In genomic region chr17:57940653-57941329, GRCh38 we compare ENCODE assay signal across 9 cellular contexts. TPM values are rescaled to one million over a fixed set of nuclear protein-coding genes. Genes with fewer than 3 reads are reported as not detected.
DNase-seq lines count a peak whose midpoint lies in the region; ATAC-seq and TF ChIP-seq lines count a peak whose summit lies in the region.
"Had no signal": no experiment of that assay in that cellular context is flagged by ENCODE, and none has a peak within 500 bp of the region (broad histone marks: within the 10 kb centered on the region; RNA-seq: fewer than 3 reads in every experiment).

No MANE protein-coding gene starts in this region.

- H3K9me3 ChIP-seq in RWPE2 (ENCODE audit: severe bottlenecking) (no peaks in the 10 kb centered on the region), uterus (no peaks in the 10 kb centered on the region), H9 (ENCODE audit: control insufficient read depth, low read depth, low read length) (no peaks in the 10 kb centered on the region)

- H3K4me2 ChIP-seq in H9 (ENCODE audit: insufficient read depth, insufficient read length, low read length) = no peak overlapping the region

- H3K9ac ChIP-seq in H9 (ENCODE audit: extremely low read depth, insufficient read length, low read length) = no peak overlapping the region

- H3K27ac ChIP-seq in RWPE2 (ENCODE audit: poor library complexity, severe bottlenecking) (no peak overlapping the region), layer of hippocampus (ENCODE audit: low read depth, low read length) (peak overlapping the region; percentile 86), uterus (peak overlapping the region; percentile 53 to 77), H9 (ENCODE audit: insufficient read length, low read depth, low read length) (no peak overlapping the region)

- no peak overlapping the region for H3K4me3 Mint-ChIP-seq in H9

- H3K18ac ChIP-seq in H9 (ENCODE audit: insufficient read length, low read depth, low read length) = no peak overlapping the region

- no peaks in the 10 kb centered on the region for H3K36me3 ChIP-seq in RWPE2 (ENCODE audit: low read depth)
- no peaks in the 10 kb centered on the region for H3K36me3 ChIP-seq in uterus

- H2BK12ac ChIP-seq in H9 (ENCODE audit: insufficient read length, low read depth, low read length) = no peak overlapping the region

- H3K36me3 Mint-ChIP-seq in H9 (ENCODE audit: insufficient read depth in 1 of 3, low read depth in 3 of 3) = no peaks in the 10 kb centered on the region
- H3K36me3 Mint-ChIP-seq: naive B cell had no signal

- H3K14ac ChIP-seq in H9 (ENCODE audit: insufficient read depth, low read length) = no peak overlapping the region

- H2BK15ac ChIP-seq in H9 (ENCODE audit: low read depth, low read length) = no peak overlapping the region

- no peak for TF ChIP-seq CTCF in RWPE2 (IDR thresholded peaks at IDR 0.05; ENCODE audit: poor library complexity, severe bottlenecking)
- TF ChIP-seq CTCF in uterus (IDR thresholded peaks at IDR 0.05) = no peak
- no peak for TF ChIP-seq CTCF in H9 (conservative IDR thresholded peaks at IDR 0.05)

- DNase-seq in Right ventricle myocardium inferior (ENCODE audit: missing footprints) (no peak), cardiac septum (ENCODE audit: low spot score) (no peak), RWPE2 (ENCODE audit: low spot score) (no peak), uterus (peak; percentile 41 to 62), H9 (no peak), KG1 (lab: John Stamatoyannopoulos, UW) (no peak)
- DNase-seq: naive B cell had no signal

- no peaks in the 10 kb centered on the region for H3K23me2 ChIP-seq in H9 (ENCODE audit: insufficient read length, low read depth, low read length, poor library complexity, severe bottlenecking)

- no peak overlapping the region for H2BK120ac ChIP-seq in H9 (ENCODE audit: low read depth, low read length, poor library complexity, severe bottlenecking)

- H3K27ac Mint-ChIP-seq in H9 = no peak overlapping the region

- ATAC-seq in Right ventricle myocardium inferior (peak; percentile 11), RWPE2 (ENCODE audit: low read depth) (peak; percentile 18; the same call in 2 of the 3 replicates), HG02970 (IDR thresholded peaks at IDR 0.05; ENCODE audit: low FRiP score, unreplicated experiment) (no peak)

- H3T11ph ChIP-seq in H9 (ENCODE audit: low read length) = no peak overlapping the region

- no peak overlapping the region for H3K23ac ChIP-seq in H9 (ENCODE audit: insufficient read length, low read depth, low read length)

- no peaks in the 10 kb centered on the region for H3K79me1 ChIP-seq in H9 (ENCODE audit: insufficient read depth, low read depth, low read length, poor library complexity, severe bottlenecking)

- no peak overlapping the region for H2BK20ac ChIP-seq in H9 (ENCODE audit: low read depth, low read length, poor library complexity, severe bottlenecking)

- H4K8ac ChIP-seq in H9 (replicated peaks; ENCODE audit: insufficient read length, low read depth, low read length) = no peak overlapping the region

- no peaks in the 10 kb centered on the region for H3K79me2 ChIP-seq in H9 (ENCODE audit: insufficient read depth, low read length)

- no peak overlapping the region for H4K91ac ChIP-seq in H9 (ENCODE audit: insufficient read length, low read depth, low read length)

- peaks cover 21 to 22% of the 10 kb centered on the region in 2 experiments for H3K4me1 Mint-ChIP-seq in H9

- H4K5ac ChIP-seq in H9 (ENCODE audit: insufficient read length, low read depth, low read length) = no peak overlapping the region

- H4K20me1 ChIP-seq in H9 (ENCODE audit: control insufficient read depth, insufficient read depth, insufficient read length) = peaks cover 2% of the 10 kb centered on the region

- intact Hi-C loops in Right ventricle myocardium inferior (cut with DNase I) = loop anchor here (2.0 kb wide), 1 partner anchor 42 kb away; no protein-coding TSS in a partner anchor
- intact Hi-C loops in cardiac septum (cut with DNase I) = no loop called here
- intact Hi-C loops in uterus (cut with DNase I; ENCODE audit: low total_unique reads) = no loop called here

- no peak overlapping the region for H2AFZ ChIP-seq in H9 (ENCODE audit: low read length)

- H3K56ac ChIP-seq in H9 (ENCODE audit: insufficient read length, low read depth, low read length) = no peak overlapping the region

- no peak overlapping the region for H2BK5ac ChIP-seq in H9 (ENCODE audit: insufficient read length, low read length)

- no peak for TF ChIP-seq POLR2A in uterus (IDR thresholded peaks at IDR 0.05)

- H3K9me3 Mint-ChIP-seq in H9 = no peaks in the 10 kb centered on the region

- H3K27me3 ChIP-seq in RWPE2 (ENCODE audit: insufficient read depth, poor library complexity, severe bottlenecking) (no peaks in the 10 kb centered on the region), layer of hippocampus (ENCODE audit: control insufficient read depth, insufficient read depth, low read length) (no peaks in the 10 kb centered on the region), uterus (no peaks in the 10 kb centered on the region), H9 (ENCODE audit: insufficient read depth, low read length) (no peaks in the 10 kb centered on the region)

- H3K27me3 Mint-ChIP-seq in H9 (ENCODE audit: low read depth) = no peaks in the 10 kb centered on the region

- H3K4me1 ChIP-seq in RWPE2 (ENCODE audit: insufficient read depth, poor library complexity, severe bottlenecking) (peaks cover 33% of the 10 kb centered on the region), uterus (peaks cover 14 to 28% of the 10 kb centered on the region in 2 donors), H9 (ENCODE audit: insufficient read depth, low read length) (peaks cover 2% of the 10 kb centered on the region; the same call in 1 of the 2 replicates)

- H3K4me3 ChIP-seq in RWPE2 (ENCODE audit: severe bottlenecking) (no peak overlapping the region), uterus (no peak overlapping the region)

- WGBS in H9 (ENCODE audit: extremely low coverage, insufficient read length, low lambda C conversion rate) = no CpG with 5 or more reads among the region's 5 CpGs

- no peak overlapping the region for H2AK5ac ChIP-seq in H9 (ENCODE audit: insufficient read length, low read length)

- no peak overlapping the region for H3K4ac ChIP-seq in H9 (ENCODE audit: low read depth, low read length)

RNA-seq across cellular contexts. Expression of gene CUEDC1, which starts 14.4 kb away (rescaled TPM):
- total RNA-seq in Right ventricle myocardium inferior (49.1 TPM), cardiac septum (46.6 TPM), uterus (10 to 100 TPM in 3 of 4 donors, 1 to 10 TPM in 1; 7.9 to 63.6 (median 18.8) TPM), H9 (2021) (6.5 and 7.3 TPM in 2 replicates)

RNA-seq across cellular contexts. Expression of gene VEZF1, which starts 47.3 kb away (rescaled TPM):
- total RNA-seq in Right ventricle myocardium inferior (74.2 TPM), cardiac septum (55.3 TPM), uterus (100 to 1,000 TPM in 2 of 4 donors, 10 to 100 TPM in 2; 58.8 to 133 (median 110) TPM), H9 (2021) (57.7 and 58.1 TPM in 2 replicates)

Comparison
In these comparisons a context has a peak if more than half of its experiments do, and no peak if none do; other contexts are left out.
1. DNase-seq: peak in uterus (2 of 2); none in Right ventricle myocardium inferior (single experiment), cardiac septum (single experiment), RWPE2 (single experiment), H9 (single experiment) and KG1 (single experiment).
2. H3K27ac ChIP-seq: peak in layer of hippocampus (single experiment) and uterus (2 of 2); none in RWPE2 (single experiment) and H9 (single experiment).